ENCODE assay signal across 8 cellular contexts in genomic region chr14:101235042-101235871, GRCh38.
DNase-seq lines count a peak whose midpoint lies in the region; ATAC-seq and TF ChIP-seq lines count a peak whose summit lies in the region.

No MANE protein-coding gene starts in this region.

- 77% methylated on average over 21 of the region's 21 CpGs for WGBS in prostate gland

- peak; percentile 68 for TF ChIP-seq CTCF in WTC11 (IDR thresholded peaks at IDR 0.05)
- TF ChIP-seq CTCF in prostate gland (IDR thresholded peaks at IDR 0.05): peak; percentile 20 to 69 (median 50)

- no peaks in the 10 kb centered on the region; the same call in 1 of the 2 replicates for H3K27me3 Mint-ChIP-seq in WTC11 (ENCODE audit: low read depth)

- H3K4me3 Mint-ChIP-seq in WTC11: no peak overlapping the region

- no peaks in the 10 kb centered on the region for H3K9me3 Mint-ChIP-seq in WTC11

- DNase-seq in NCI-H2196 (lab: John Stamatoyannopoulos, UW; ENCODE audit: unreplicated experiment) (peak; percentile 29), NCI-H2196 treated with DMSO at 0.1 percent for 48 hours (lab: John Stamatoyannopoulos, UW; ENCODE audit: unreplicated experiment) (no peak), WTC11 (ENCODE audit: low spot score) (peak; percentile 85), glomerular endothelial cell (ENCODE audit: extremely low read depth, low read depth, low spot score) (peak; percentile 10), prostate gland (ENCODE audit: low spot score) (no peak)
- DNase-seq in central memory CD4-positive, alpha-beta T cell: no peak

- no peak overlapping the region for H3K27ac Mint-ChIP-seq in WTC11

- POLR2A ChIA-PET in WTC11 (lab: Charles Lee): interaction anchor here (0.8 kb wide), 1 partner anchor 167 kb away, joined by 3 read pairs; no protein-coding TSS in a partner anchor

- H3K36me3 ChIP-seq in KOPT-K1 (ENCODE audit: insufficient read depth, low read length): no peaks in the 10 kb centered on the region
- no peaks in the 10 kb centered on the region for H3K36me3 ChIP-seq in prostate gland

- no peaks in the 10 kb centered on the region for H3K27me3 ChIP-seq in prostate gland (replicated peaks; ENCODE audit: insufficient read depth)

- no peaks in the 10 kb centered on the region for H3K36me3 Mint-ChIP-seq in WTC11

- H3K4me1 Mint-ChIP-seq in WTC11: peaks cover 10% of the 10 kb centered on the region

- H3K4me1 ChIP-seq in prostate gland (replicated peaks): no peaks in the 10 kb centered on the region

- H3K9me3 ChIP-seq in KOPT-K1 (ENCODE audit: insufficient read depth, low read length, poor library complexity, severe bottlenecking) (no peaks in the 10 kb centered on the region), prostate gland (no peaks in the 10 kb centered on the region)

- H3K4me3 ChIP-seq in prostate gland: no peak overlapping the region

- ATAC-seq in WTC11 (peak; percentile 90), GM19328 (IDR thresholded peaks at IDR 0.05; ENCODE audit: unreplicated experiment) (no peak)

- intact Hi-C loops in prostate gland (cut with DNase I): loop anchor here (10.0 kb wide), 1 partner anchor 130 kb away; no protein-coding TSS in a partner anchor

- TF ChIP-seq POLR2A in prostate gland (IDR thresholded peaks at IDR 0.05): no peak

- CTCF ChIA-PET in WTC11 (lab: Charles Lee): interaction anchor here (0.6 to 1.6 kb wide), 22 partner anchors 9 to 689 kb away, joined by 3 to 16 read pairs (median 3); no protein-coding TSS in a partner anchor

- H3K27ac ChIP-seq in KOPT-K1 (ENCODE audit: low read depth, low read length, poor library complexity, severe bottlenecking) (peak overlapping the region; percentile 72), prostate gland (no peak overlapping the region)

TF ChIP-seq in WTC11, 78 proteins besides CTCF, POLR2A, EP300 and RAD21:
- TF ChIP-seq ZNF423 (CRISPR knock-in tag; IDR thresholded peaks at IDR 0.05) (0 out of 2 replicates have a peak, but pooled peaks have one; percentile 31), ZNF121 (CRISPR knock-in tag; IDR thresholded peaks at IDR 0.05) (no peak)

Comparison
In these comparisons a context has a peak if more than half of its experiments do, and no peak if none do; other contexts are left out.
1. DNase-seq: peak in NCI-H2196 (single experiment), WTC11 (single experiment) and glomerular endothelial cell (single experiment); none in NCI-H2196 treated with DMSO at 0.1 percent for 48 hours (single experiment), prostate gland (single experiment) and central memory CD4-positive, alpha-beta T cell (single experiment).